11 cellular contexts compared by ENCODE assay signal in genomic region chr3:112460519-112460918, GRCh38. TPM values are rescaled to one million over a fixed set of nuclear protein-coding genes. Genes with fewer than 3 reads are reported as not detected.
A peak's percentile ranks its signal among the peaks of the same experiment; 100 is the strongest.
DNase-seq lines count a peak whose midpoint lies in the region; ATAC-seq, FAIRE-seq and TF ChIP-seq lines count a peak whose summit lies in the region.
"Had no signal": no experiment of that assay in that cellular context is flagged by ENCODE, and none has a peak within 500 bp of the region (broad histone marks: within the 10 kb centered on the region; RNA-seq: fewer than 3 reads in every experiment).

No MANE protein-coding gene starts in this region.

- no peak for FAIRE-seq in urothelium cell line (lab: Jason Lieb, UNC)

- no peak for TF ChIP-seq CTCF in GM13977 (IDR thresholded peaks at IDR 0.05; ENCODE audit: extremely low read depth, insufficient read depth, missing control alignments)

- intact Hi-C loops in activated T-helper 1 cell treated with anti-CD3 and anti-CD28 coated beads, Interleukin-12 subunit alpha, Interleukin-12 subunit beta, Interleukin-2, Interleukin-4 antibody, amounts not matched to agents 30 ng/mL and 10 ng/mL and 1 ng/mL, durations not matched to agents 14 hours and 24 hours and 36 hours (cut with micrococcal nuclease), result loop anchor here (1.0 to 2.0 kb wide), 4 partner anchors 31 to 100 kb away; partner anchors contain the start of genes ATG3 and BTLA

- peaks cover 1% of the 10 kb centered on the region for H3K27me3 Mint-ChIP-seq in activated T-helper 1 cell treated with anti-CD3 and anti-CD28 coated beads, Interleukin-12 subunit alpha, Interleukin-12 subunit beta, Interleukin-2, Interleukin-4 antibody, amounts not matched to agents 30 ng/mL and 10 ng/mL and 1 ng/mL, durations not matched to agents 14 hours and 24 hours and 36 hours (ENCODE audit: insufficient read depth)

- H3K9me3 Mint-ChIP-seq in activated T-helper 1 cell treated with anti-CD3 and anti-CD28 coated beads, Interleukin-12 subunit alpha, Interleukin-12 subunit beta, Interleukin-2, Interleukin-4 antibody, amounts not matched to agents 30 ng/mL and 10 ng/mL and 1 ng/mL, durations not matched to agents 14 hours and 24 hours and 36 hours, result peaks cover 17% of the 10 kb centered on the region

- H3K36me3 Mint-ChIP-seq in activated T-helper 1 cell treated with anti-CD3 and anti-CD28 coated beads, Interleukin-12 subunit alpha, Interleukin-12 subunit beta, Interleukin-2, Interleukin-4 antibody, amounts not matched to agents 30 ng/mL and 10 ng/mL and 1 ng/mL, durations not matched to agents 14 hours and 24 hours and 36 hours (ENCODE audit: low read depth), result peaks cover 30% of the 10 kb centered on the region

- peaks cover 68% of the 10 kb centered on the region for H3K4me1 Mint-ChIP-seq in activated T-helper 1 cell treated with anti-CD3 and anti-CD28 coated beads, Interleukin-12 subunit alpha, Interleukin-12 subunit beta, Interleukin-2, Interleukin-4 antibody, amounts not matched to agents 30 ng/mL and 10 ng/mL and 1 ng/mL, durations not matched to agents 14 hours and 24 hours and 36 hours (ENCODE audit: low read depth)

- DNase-seq in GM13977 (ENCODE audit: low spot score) (peak; percentile 13), AG08395 (ENCODE audit: low spot score) (no peak), UCSD-AML1 (lab: John Stamatoyannopoulos, UW; ENCODE audit: unreplicated experiment) (no peak), urothelium cell line (ENCODE audit: low spot score) (no peak)
- DNase-seq in activated T-helper 1 cell treated with anti-CD3 and anti-CD28 coated beads, Interleukin-12 subunit alpha, Interleukin-12 subunit beta, Interleukin-2, Interleukin-4 antibody, amounts not matched to agents 30 ng/mL and 10 ng/mL and 1 ng/mL, durations not matched to agents 14 hours and 24 hours and 36 hours (ENCODE audit: low spot score), result no peak
- no peak for DNase-seq in stimulated activated CD4-positive, alpha-beta T cell treated with anti-CD3 and anti-CD28 coated beads, Interleukin-2, amount 100 ng/mL, for 48 hours
- DNase-seq: DND-41, NCI-H2227 treated with DMSO at 0.1 percent for 48 hours had no signal

- in situ Hi-C loops in GM13977 (cut with MboI; ENCODE audit: low pct_unique_long_range_greater_than_20kb, low sequenced_read_pairs, unreplicated experiment), result loop anchor here (10.0 kb wide), 1 partner anchor 54 kb away; no protein-coding TSS in a partner anchor

- ATAC-seq in GM19397 (IDR thresholded peaks at IDR 0.05; ENCODE audit: unreplicated experiment) (peak; percentile 43), HG03060 (IDR thresholded peaks at IDR 0.05; ENCODE audit: low read depth, unreplicated experiment) (peak; percentile 36)

- H3K27ac Mint-ChIP-seq in activated T-helper 1 cell treated with anti-CD3 and anti-CD28 coated beads, Interleukin-12 subunit alpha, Interleukin-12 subunit beta, Interleukin-2, Interleukin-4 antibody, amounts not matched to agents 30 ng/mL and 10 ng/mL and 1 ng/mL, durations not matched to agents 14 hours and 24 hours and 36 hours, result peak overlapping the region; percentile 84

- H3K4me3 Mint-ChIP-seq in activated T-helper 1 cell treated with anti-CD3 and anti-CD28 coated beads, Interleukin-12 subunit alpha, Interleukin-12 subunit beta, Interleukin-2, Interleukin-4 antibody, amounts not matched to agents 30 ng/mL and 10 ng/mL and 1 ng/mL, durations not matched to agents 14 hours and 24 hours and 36 hours, result peak overlapping the region; percentile 59

RNA-seq across cellular contexts. Expression of gene BTLA, which starts 38.8 kb away (rescaled TPM):
- total RNA-seq in activated T-helper 1 cell treated with anti-CD3 and anti-CD28 coated beads, Interleukin-12 subunit alpha, Interleukin-12 subunit beta, Interleukin-2, Interleukin-4 antibody, amounts not matched to agents 30 ng/mL and 10 ng/mL and 1 ng/mL, durations not matched to agents 14 hours and 24 hours and 36 hours, result 39.4 and 40.7 TPM in 2 replicates
- total RNA-seq: lung microvascular endothelial cell had no signal
